Comparison of ENCODE assay signal across 8 cellular contexts in the genomic region with DNA sequence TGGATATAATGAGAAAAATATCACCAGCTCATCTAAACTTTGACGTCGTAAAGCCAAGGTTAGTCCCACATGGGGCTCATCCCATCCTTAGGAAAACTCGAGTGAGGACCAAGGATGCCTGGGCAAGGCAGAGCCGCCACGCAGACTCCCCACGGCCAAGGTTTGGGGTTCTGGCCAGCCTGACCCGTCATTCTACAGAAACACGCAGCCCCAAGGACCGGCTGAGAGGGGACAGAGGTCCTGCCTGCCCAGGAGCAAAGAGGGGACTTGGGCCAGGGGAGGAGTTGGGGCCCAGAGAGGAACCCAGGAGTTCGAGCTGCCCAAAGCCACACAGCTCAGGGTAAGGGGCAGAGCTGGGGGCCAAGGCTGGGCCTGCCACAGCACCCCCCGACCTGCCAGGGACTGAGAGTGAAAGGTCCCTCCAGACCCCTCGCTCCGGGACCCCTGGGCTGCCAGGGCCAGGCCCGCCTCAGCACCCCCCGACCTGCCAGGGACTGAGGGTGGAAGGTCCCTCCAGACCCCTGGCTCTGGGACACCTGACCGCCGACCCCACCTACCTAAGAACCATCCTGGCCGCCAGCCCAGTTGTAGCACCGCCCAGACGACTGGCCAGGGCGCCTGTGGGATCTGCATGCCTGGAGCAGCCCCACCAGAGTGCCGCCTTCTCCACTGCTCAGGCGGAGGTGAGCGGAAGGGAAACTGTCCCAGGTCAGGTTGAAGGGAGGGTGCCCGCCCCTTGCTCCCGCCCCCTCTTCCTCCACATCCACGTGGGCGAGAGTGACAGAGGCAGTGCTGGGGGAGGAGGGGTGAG. TPM values are rescaled to one million over a fixed set of nuclear protein-coding genes. Genes with fewer than 3 reads are reported as not detected.
A peak's percentile ranks its signal among the peaks of the same experiment; 100 is the strongest.
DNase-seq lines count a peak whose midpoint lies in the region; ATAC-seq lines count a peak whose summit lies in the region.

PDCD1 (minus strand) TSS at position 689 of the 811 bp plus-strand sequence; CDS start at position 633, 56 bp downstream.

- H3K36me3 ChIP-seq in Karpas-422 (ENCODE audit: insufficient read depth, low read length), result no peaks in the 10 kb centered on the region

- H4K20me1 ChIP-seq in Karpas-422 (ENCODE audit: insufficient read depth, low read depth, low read length), result no peaks in the 10 kb centered on the region

- no peaks in the 10 kb centered on the region for H3K27me3 ChIP-seq in Karpas-422 (ENCODE audit: low read length)

- peak within 1 kb of the TSS; percentile 46 for H3K4me3 Mint-ChIP-seq in activated naive CD4-positive, alpha-beta T cell treated with anti-CD3 and anti-CD28 coated beads, Interleukin-2, amount 10 ng/mL, durations not matched to agents 7 days and 5 days

- no peak within 1 kb of the TSS; the same call in 1 of the 2 replicates for H2AFZ ChIP-seq in Karpas-422 (ENCODE audit: low read length)

- H3K4me3 ChIP-seq in Karpas-422 (ENCODE audit: low read length), result peak within 1 kb of the TSS; percentile 53; the same call in 1 of the 2 replicates

- no peaks in the 10 kb centered on the region for H3K9me2 ChIP-seq in Karpas-422 (replicated peaks; ENCODE audit: insufficient read depth, low read length)

- H3K4me1 ChIP-seq in Karpas-422 (ENCODE audit: low read length), result peaks cover 22% of the 10 kb centered on the region

- CTCF ChIA-PET in activated naive CD4-positive, alpha-beta T cell treated with anti-CD3 and anti-CD28 coated beads, Interleukin-2, amount 10 ng/mL, durations not matched to agents 7 days and 5 days (lab: Charles Lee), result no interaction called here

- H3K27me3 Mint-ChIP-seq in activated naive CD4-positive, alpha-beta T cell treated with anti-CD3 and anti-CD28 coated beads, Interleukin-2, amount 10 ng/mL, durations not matched to agents 7 days and 5 days, result peaks cover 25% of the 10 kb centered on the region

- no peaks in the 10 kb centered on the region for H3K9me3 Mint-ChIP-seq in activated naive CD4-positive, alpha-beta T cell treated with anti-CD3 and anti-CD28 coated beads, Interleukin-2, amount 10 ng/mL, durations not matched to agents 7 days and 5 days

- H3K9me3 ChIP-seq in Karpas-422 (ENCODE audit: low read length), result no peaks in the 10 kb centered on the region

- H3K9ac ChIP-seq in Karpas-422 (ENCODE audit: low read length), result peak within 1 kb of the TSS; percentile 46

- no peak within 1 kb of the TSS for H3K27ac ChIP-seq in Karpas-422 (ENCODE audit: low read length)

- H3K36me3 Mint-ChIP-seq in activated naive CD4-positive, alpha-beta T cell treated with anti-CD3 and anti-CD28 coated beads, Interleukin-2, amount 10 ng/mL, durations not matched to agents 7 days and 5 days, result no peaks in the 10 kb centered on the region

- H3K27ac Mint-ChIP-seq in activated naive CD4-positive, alpha-beta T cell treated with anti-CD3 and anti-CD28 coated beads, Interleukin-2, amount 10 ng/mL, durations not matched to agents 7 days and 5 days, result peak within 1 kb of the TSS; percentile 81

- H3K4me2 ChIP-seq in Karpas-422 (ENCODE audit: low read depth, low read length, poor library complexity, severe bottlenecking), result peak within 1 kb of the TSS; percentile 74

- no peak for DNase-seq in Karpas-422
- DNase-seq in activated naive CD4-positive, alpha-beta T cell treated with anti-CD3 and anti-CD28 coated beads, Interleukin-2, amount 10 ng/mL, durations not matched to agents 7 days and 5 days, result peak; percentile 74
- no peak for DNase-seq in left lobe of liver (ENCODE audit: low spot score)
- DNase-seq in stimulated activated CD8-positive, alpha-beta memory T cell treated with anti-CD3 and anti-CD28 coated beads, Interleukin-4, amount 100 ng/mL, for 48 hours, result peak; percentile 80
- DNase-seq in cerebellar cortex (ENCODE audit: low spot score), result no peak
- DNase-seq in islet precursor cell, result no peak

- ATAC-seq in GM19043 (IDR thresholded peaks at IDR 0.05; ENCODE audit: low read depth, unreplicated experiment), result peak; percentile 43
- peak; percentile 29 for ATAC-seq in left lobe of liver
- ATAC-seq in HG03280 (IDR thresholded peaks at IDR 0.05; ENCODE audit: unreplicated experiment), result no peak

- H3K4me1 Mint-ChIP-seq in activated naive CD4-positive, alpha-beta T cell treated with anti-CD3 and anti-CD28 coated beads, Interleukin-2, amount 10 ng/mL, durations not matched to agents 7 days and 5 days, result peaks cover 36% of the 10 kb centered on the region

- H3K79me2 ChIP-seq in Karpas-422 (ENCODE audit: low read length), result no peaks in the 10 kb centered on the region

RNA-seq across cellular contexts. Expression of gene PDCD1, which starts in this region (rescaled TPM):
- 0.07 TPM in 1 of 2 replicates, not detected in the other for total RNA-seq in Karpas-422 (2014; rRNA removed; shearing (Covaris generic); ENCODE audit: low replicate concordance)
- total RNA-seq in left lobe of liver, result 0.18 TPM

Comparison
In these comparisons a context has a peak if more than half of its experiments do, and no peak if none do; other contexts are left out.
1. Peak in ATAC-seq in left lobe of liver; RNA of the gene not detected or under 1 TPM.
2. DNase-seq: peak in activated naive CD4-positive, alpha-beta T cell treated with anti-CD3 and anti-CD28 coated beads, Interleukin-2, amount 10 ng/mL, durations not matched to agents 7 days and 5 days (single experiment) and stimulated activated CD8-positive, alpha-beta memory T cell treated with anti-CD3 and anti-CD28 coated beads, Interleukin-4, amount 100 ng/mL, for 48 hours (single experiment); none in Karpas-422 (single experiment), left lobe of liver (single experiment), cerebellar cortex (single experiment) and islet precursor cell (single experiment).